10 cellular contexts compared by ENCODE assay signal in the genomic region with DNA sequence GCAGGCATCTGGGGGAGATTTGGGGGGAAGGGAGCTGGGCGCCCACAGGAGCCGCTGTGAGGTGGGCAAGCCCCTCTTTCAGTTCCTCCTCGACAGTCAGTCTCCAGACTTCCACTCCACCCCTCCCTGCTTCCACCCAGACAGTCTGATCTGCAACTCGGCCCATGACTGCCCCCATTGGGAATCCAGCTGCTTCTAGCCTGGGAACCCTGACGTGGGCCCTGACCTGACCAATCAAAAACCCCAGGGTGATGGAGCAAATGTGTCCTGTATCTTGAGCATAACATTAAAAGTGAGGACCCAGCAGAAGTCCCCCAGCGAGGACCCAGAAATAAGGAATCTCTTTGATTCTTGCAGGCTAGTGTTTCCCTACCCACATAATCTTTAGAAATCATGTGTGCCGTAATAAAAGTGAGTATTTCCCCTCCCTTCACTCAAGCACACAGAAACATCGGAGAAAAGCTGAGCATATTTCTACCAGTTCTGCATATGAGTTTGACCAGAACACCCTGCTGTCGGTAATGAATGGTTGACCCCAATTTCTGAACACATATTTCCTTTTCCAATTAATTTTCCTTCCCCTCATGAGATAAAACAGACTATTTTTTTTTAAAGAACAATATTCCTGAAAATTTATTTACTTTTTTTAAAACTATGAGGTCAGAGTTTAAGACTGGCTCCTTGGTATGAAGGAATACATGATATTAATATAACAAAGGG. TPM values are rescaled to one million over a fixed set of nuclear protein-coding genes. Genes with fewer than 3 reads are reported as not detected.
DNase-seq lines count a peak whose midpoint lies in the region; ATAC-seq and TF ChIP-seq lines count a peak whose summit lies in the region.
"Had no signal": no experiment of that assay in that cellular context is flagged by ENCODE, and none has a peak within 500 bp of the region (broad histone marks: within the 10 kb centered on the region; RNA-seq: fewer than 3 reads in every experiment).

No MANE protein-coding gene starts in this region.

- peaks cover 3% of the 10 kb centered on the region for H3F3A ChIP-seq in neural progenitor cell (ENCODE audit: low read depth)

- H2AFZ ChIP-seq in neural progenitor cell (replicated peaks): no peak overlapping the region

- H3K36me3 ChIP-seq in adipocyte (ENCODE audit: control insufficient read depth, insufficient read depth, low read length, severe bottlenecking) (peaks cover 48% of the 10 kb centered on the region), left lung (peaks cover 0 to 33% of the 10 kb centered on the region in 2 donors), neural progenitor cell (no peaks in the 10 kb centered on the region)
- H3K36me3 ChIP-seq: pancreas had no signal

- H3K4me1 ChIP-seq in adipocyte (ENCODE audit: control insufficient read depth, insufficient read depth, low read length) (peaks cover 74% of the 10 kb centered on the region), left lung (peaks cover 58 to 94% of the 10 kb centered on the region in 2 donors), neural progenitor cell (peaks cover 7% of the 10 kb centered on the region)

- intact Hi-C loops in left lung (cut with DNase I): no loop called here

- H3K4me3 ChIP-seq in adipocyte (ENCODE audit: low read length) (no peak overlapping the region), left lung (peak overlapping the region in 1 of 2 donors; percentile 22), neural progenitor cell (no peak overlapping the region)
- H3K4me3 ChIP-seq: pancreas had no signal

- TF ChIP-seq CTCF in left lung (IDR thresholded peaks at IDR 0.05): no peak
- no peak for TF ChIP-seq CTCF in neural progenitor cell (IDR thresholded peaks at IDR 0.05)

- H3K36me3 Mint-ChIP-seq in neural progenitor cell: peaks cover 54% of the 10 kb centered on the region

- peak overlapping the region; percentile 57 for H3K9ac ChIP-seq in adipocyte (ENCODE audit: low read length)
- H3K9ac ChIP-seq in neural progenitor cell: no peak overlapping the region

- H3K4me3 Mint-ChIP-seq in neural progenitor cell: no peak overlapping the region

- H3K79me2 ChIP-seq in neural progenitor cell (ENCODE audit: low read depth): peaks cover 36% of the 10 kb centered on the region

- H3K4me2 ChIP-seq in neural progenitor cell: no peak overlapping the region

- ATAC-seq in GM19023 (IDR thresholded peaks at IDR 0.05; ENCODE audit: unreplicated experiment) (peak; percentile 61), HG03108 (IDR thresholded peaks at IDR 0.05; ENCODE audit: unreplicated experiment) (peak; percentile 65), left lung (peak; percentile 36), HG02885 (IDR thresholded peaks at IDR 0.05; ENCODE audit: poor library complexity, unreplicated experiment) (no peak)

- H3K27ac ChIP-seq in left lung (peak overlapping the region; percentile 88 to 92), neural progenitor cell (no peak overlapping the region)

- peaks cover 31% of the 10 kb centered on the region for H3K4me1 Mint-ChIP-seq in neural progenitor cell

- peak; percentile 70 for DNase-seq in adipocyte (ENCODE audit: low read depth)
- peak in 1 of 2 donors; percentile 77 for DNase-seq in left lung
- no peak for DNase-seq in neural progenitor cell (ENCODE audit: low spot score)
- DNase-seq in KG1 (lab: John Stamatoyannopoulos, UW): no peak
- DNase-seq in stimulated activated CD4-positive, alpha-beta T cell treated with anti-CD3 and anti-CD28 coated beads, Interleukin-2, amount 100 ng/mL, for 24 hours: no peak

- H3K27me3 ChIP-seq in adipocyte (replicated peaks; ENCODE audit: control insufficient read depth, insufficient read depth, low read length) (no peaks in the 10 kb centered on the region), left lung (no peaks in the 10 kb centered on the region), neural progenitor cell (no peaks in the 10 kb centered on the region)
- H3K27me3 ChIP-seq: pancreas had no signal

- peaks cover 4% of the 10 kb centered on the region for H4K20me1 ChIP-seq in neural progenitor cell (ENCODE audit: low read depth)

- peaks cover 5% of the 10 kb centered on the region for H3K27me3 Mint-ChIP-seq in neural progenitor cell (ENCODE audit: insufficient read depth, low read depth)

- H3K9me3 ChIP-seq in adipocyte (ENCODE audit: control insufficient read depth, low read length) (no peaks in the 10 kb centered on the region), left lung (no peaks in the 10 kb centered on the region), neural progenitor cell (ENCODE audit: low read depth) (peaks cover 7% of the 10 kb centered on the region)
- H3K9me3 ChIP-seq: pancreas had no signal

- H3K9me3 Mint-ChIP-seq in neural progenitor cell: peaks cover 2% of the 10 kb centered on the region

- H3K27ac Mint-ChIP-seq in neural progenitor cell: no peak overlapping the region

RNA-seq across cellular contexts. Expression of a gene that starts 6.4 kb away (rescaled TPM):
- total RNA-seq in left lung: 10 to 100 TPM; 43.5 to 48.8 TPM
- total RNA-seq in neural progenitor cell (ENCODE audit: low replicate concordance): 8.4 and 10.2 TPM in 2 replicates

RNA-seq across cellular contexts. Expression of a gene that starts 28.9 kb away (rescaled TPM):
- total RNA-seq in left lung (not detected), neural progenitor cell (ENCODE audit: low replicate concordance) (not detected in 2 replicates)
- total RNA-seq: pancreas; T-helper 2 cell treated with Interferon-gamma antibody and Interleukin-4, amounts not matched to agents 100 ng/mL and 5 ng/mL, for 36 hours had no signal
